In the genomic region with DNA sequence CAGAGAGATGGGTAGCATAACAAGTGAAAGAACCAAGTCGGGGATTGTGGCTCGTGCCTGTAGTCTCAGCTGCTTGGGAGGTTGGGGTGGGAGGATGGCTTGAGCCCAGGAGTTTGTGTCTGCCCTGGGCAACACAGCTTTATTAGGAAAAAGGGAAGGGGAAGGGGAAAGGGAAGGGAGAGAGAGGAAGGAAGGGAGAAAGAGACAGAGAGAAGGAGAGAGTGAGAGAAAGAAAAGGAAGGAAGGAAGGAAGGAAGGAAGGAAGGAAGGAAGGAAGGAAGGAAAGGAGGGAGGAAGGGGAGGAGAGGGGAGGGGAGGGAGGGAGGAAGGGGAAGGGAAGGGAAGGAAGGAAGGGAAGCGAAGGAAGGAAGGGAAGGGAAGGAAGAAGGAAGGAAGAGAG, we compare ENCODE assay signal across 28 cellular contexts.
"Had no signal": no experiment of that assay in that cellular context is flagged by ENCODE, and none has a peak within 500 bp of the region (broad histone marks: within the 10 kb centered on the region; RNA-seq: fewer than 3 reads in every experiment).

No MANE protein-coding gene starts in this region.

- H3K27me3 Mint-ChIP-seq: naive thymus-derived CD8-positive, alpha-beta T cell; stimulated activated naive CD8-positive, alpha-beta T cell treated with anti-CD3 and anti-CD28 coated beads, Interleukin-15, amount 100 ng/mL, for 72 hours had no signal

- H3K4me3 Mint-ChIP-seq: immature natural killer cell; naive thymus-derived CD8-positive, alpha-beta T cell; nephron; neural crest cell; stimulated activated naive CD8-positive, alpha-beta T cell treated with anti-CD3 and anti-CD28 coated beads, Interleukin-15, amount 100 ng/mL, for 72 hours had no signal

- H3K27ac ChIP-seq: left lung, lower lobe of right lung, pancreas, psoas muscle, skin epidermis, transverse colon, upper lobe of left lung, vagina had no signal

- H3K4me1 ChIP-seq: left lung, lower lobe of right lung, pancreas, psoas muscle, transverse colon, upper lobe of left lung, vagina had no signal

- ATAC-seq: left colon; left lung; lower lobe of right lung; naive thymus-derived CD8-positive, alpha-beta T cell; pancreas; psoas muscle; right cardiac atrium; sciatic nerve; stimulated activated naive CD8-positive, alpha-beta T cell treated with anti-CD3 and anti-CD28 coated beads, Interleukin-15, amount 100 ng/mL, for 72 hours had no signal

- H3K27me3 ChIP-seq: left lung, pancreas, transverse colon, upper lobe of left lung, vagina had no signal

- H3K27ac Mint-ChIP-seq: immature natural killer cell, nephron had no signal

- H3K4me3 ChIP-seq: left lung, lower lobe of right lung, pancreas, psoas muscle, skin epidermis, transverse colon, upper lobe of left lung, vagina had no signal

- H3K36me3 ChIP-seq: pancreas, transverse colon had no signal

- H3K9me3 Mint-ChIP-seq: immature natural killer cell; naive thymus-derived CD8-positive, alpha-beta T cell; neural crest cell; stimulated activated naive CD8-positive, alpha-beta T cell treated with anti-CD3 and anti-CD28 coated beads, Interleukin-15, amount 100 ng/mL, for 72 hours had no signal

- DNase-seq: hippocampal formation; immature natural killer cell; kidney; left colon; lower lobe of right lung; mammary epithelial cell; mesenchymal stem cell; naive thymus-derived CD8-positive, alpha-beta T cell; nucleus accumbens; posterior cingulate gyrus; psoas muscle; right cardiac atrium; stimulated activated CD4-positive, alpha-beta T cell treated with anti-CD3 and anti-CD28 coated beads, Interleukin-12 subunit alpha, Interleukin-12 subunit beta, amount 100 ng/mL, for 4 hours; stimulated activated CD4-positive, alpha-beta T cell treated with anti-CD3 and anti-CD28 coated beads, Interleukin-15, amount 100 ng/mL, for 24 hours; stimulated activated CD4-positive, alpha-beta T cell treated with anti-CD3 and anti-CD28 coated beads, Interleukin-2, amount 100 ng/mL, for 24 hours; stimulated activated CD4-positive, alpha-beta T cell treated with anti-CD3 and anti-CD28 coated beads, Interleukin-4, amount 100 ng/mL, for 1 hour; stimulated activated naive CD4-positive, alpha-beta T cell treated with Interleukin-2 at 50 U/mL for 16 hours; stimulated activated naive CD8-positive, alpha-beta T cell treated with anti-CD3 and anti-CD28 coated beads, Interleukin-15, amount 100 ng/mL, for 72 hours; substantia nigra; transverse colon; upper lobe of left lung had no signal

- H3K4me1 Mint-ChIP-seq: immature natural killer cell; nephron; neural crest cell; stimulated activated naive CD8-positive, alpha-beta T cell treated with anti-CD3 and anti-CD28 coated beads, Interleukin-15, amount 100 ng/mL, for 72 hours had no signal

- H3K9me3 ChIP-seq: left lung, lower lobe of right lung, pancreas, psoas muscle, transverse colon, upper lobe of left lung, vagina had no signal
